Comparison of ENCODE assay signal across 8 cellular contexts in genomic region chr12:93569656-93570551, GRCh38. TPM values are rescaled to one million over a fixed set of nuclear protein-coding genes. Genes with fewer than 3 reads are reported as not detected.
A peak's percentile ranks its signal among the peaks of the same experiment; 100 is the strongest.
DNase-seq lines count a peak whose midpoint lies in the region; TF ChIP-seq lines count a peak whose summit lies in the region.

No MANE protein-coding gene starts in this region.

- peak overlapping the region; percentile 82 for H3K4me3 Mint-ChIP-seq in Caco-2 (ENCODE audit: unreplicated experiment)
- H3K4me3 Mint-ChIP-seq in activated naive CD4-positive, alpha-beta T cell treated with anti-CD3 and anti-CD28 coated beads, Interleukin-2, amount 10 ng/mL, durations not matched to agents 7 days and 5 days: peak overlapping the region; percentile 81

- H3K27me3 ChIP-seq in Caco-2 (replicated peaks; ENCODE audit: control insufficient read depth, insufficient read depth, low read length) (no peaks in the 10 kb centered on the region), suprapubic skin (peaks cover 19% of the 10 kb centered on the region)

- H3K36me3 Mint-ChIP-seq in Caco-2 (ENCODE audit: insufficient read depth, unreplicated experiment): peaks cover 55% of the 10 kb centered on the region
- H3K36me3 Mint-ChIP-seq in activated naive CD4-positive, alpha-beta T cell treated with anti-CD3 and anti-CD28 coated beads, Interleukin-2, amount 10 ng/mL, durations not matched to agents 7 days and 5 days: peaks cover 54% of the 10 kb centered on the region

- TF ChIP-seq EP300 in suprapubic skin (IDR thresholded peaks at IDR 0.05): no peak

- DNase-seq in Caco-2 (peak; percentile 88 to 89), GM20000 (ENCODE audit: low spot score) (peak; percentile 88), HuH-7.5 (ENCODE audit: low spot score) (peak; percentile 86), RWPE1 (ENCODE audit: low spot score) (peak; percentile 91), germinal center (ENCODE audit: low spot score) (peak; percentile 79), nucleus accumbens (lab: John Stamatoyannopoulos, UW) (peak in 52 of 56 donors; percentile 8 to 88 (median 58)), suprapubic skin (ENCODE audit: low spot score in 2 of 2) (peak; percentile 91 to 93)
- DNase-seq in activated naive CD4-positive, alpha-beta T cell treated with anti-CD3 and anti-CD28 coated beads, Interleukin-2, amount 10 ng/mL, durations not matched to agents 7 days and 5 days: peak; percentile 89

- POLR2A ChIA-PET in Caco-2 (lab: Charles Lee) (interaction anchor here (0.6 to 1.0 kb wide), 4 partner anchors 57 to 532 kb away, joined by 3 to 5 read pairs (median 3); no protein-coding TSS in a partner anchor), RWPE1 (lab: Yijun Ruan, JAX; ENCODE audit: low non-redundant PET) (interaction anchor here (0.9 to 1.4 kb wide), 2 partner anchors 168 to 532 kb away, joined by 3 read pairs; no protein-coding TSS in a partner anchor)

- WGBS in suprapubic skin: 1% methylated on average over 44 of the region's 60 CpGs

- H3K27ac Mint-ChIP-seq in Caco-2 (ENCODE audit: unreplicated experiment): peak overlapping the region; percentile 94
- H3K27ac Mint-ChIP-seq in activated naive CD4-positive, alpha-beta T cell treated with anti-CD3 and anti-CD28 coated beads, Interleukin-2, amount 10 ng/mL, durations not matched to agents 7 days and 5 days: peak overlapping the region; percentile 93

- CTCF ChIA-PET in Caco-2 (lab: Charles Lee): interaction anchor here (0.5 to 1.8 kb wide), 16 partner anchors 12 to 531 kb away, joined by 3 to 29 read pairs (median 4); no protein-coding TSS in a partner anchor
- CTCF ChIA-PET in RWPE1 (lab: Yijun Ruan, JAX): interaction anchor here (0.5 to 4.7 kb wide), 18 partner anchors 21 to 860 kb away, joined by 3 to 57 read pairs (median 4); no protein-coding TSS in a partner anchor
- CTCF ChIA-PET in activated naive CD4-positive, alpha-beta T cell treated with anti-CD3 and anti-CD28 coated beads, Interleukin-2, amount 10 ng/mL, durations not matched to agents 7 days and 5 days (lab: Charles Lee): interaction anchor here (0.7 to 9.4 kb wide), 21 partner anchors 10 to 582 kb away, joined by 3 to 114 read pairs (median 4); partner anchors contain the start of gene CRADD

- peak; percentile 90 to 91 for TF ChIP-seq CTCF in Caco-2 (IDR thresholded peaks at IDR 0.05; ENCODE audit: insufficient read depth in 1 of 2, low read depth in 1 of 2, low read length in 1 of 2, severe bottlenecking in 1 of 2, unreplicated experiment in 1 of 2)
- peak; percentile 65 for TF ChIP-seq CTCF in GM20000 (IDR thresholded peaks at IDR 0.05; ENCODE audit: extremely low read depth, missing control alignments)
- TF ChIP-seq CTCF in RWPE1 (conservative IDR thresholded peaks at IDR 0.05; ENCODE audit: low read depth): peak; percentile 80
- peak; percentile 53 to 80 for TF ChIP-seq CTCF in suprapubic skin (IDR thresholded peaks at IDR 0.05)

- H3K9me3 ChIP-seq in Caco-2 (no peaks in the 10 kb centered on the region), suprapubic skin (no peaks in the 10 kb centered on the region)

- no peaks in the 10 kb centered on the region for H3K27me3 Mint-ChIP-seq in Caco-2 (ENCODE audit: insufficient read depth, unreplicated experiment)
- peaks cover 18% of the 10 kb centered on the region for H3K27me3 Mint-ChIP-seq in activated naive CD4-positive, alpha-beta T cell treated with anti-CD3 and anti-CD28 coated beads, Interleukin-2, amount 10 ng/mL, durations not matched to agents 7 days and 5 days

- H3K27ac ChIP-seq in RWPE1 (peak overlapping the region; percentile 88), suprapubic skin (peak overlapping the region; percentile 85)

- intact Hi-C loops in Caco-2 (cut with micrococcal nuclease; ENCODE audit: unreplicated experiment): loop anchor here (1.0 to 5.0 kb wide), 6 partner anchors 128 to 532 kb away; no protein-coding TSS in a partner anchor

- H3K4me3 ChIP-seq in Caco-2 (ENCODE audit: low read depth, low read length): peak overlapping the region; percentile 49
- peak overlapping the region; percentile 73 for H3K4me3 ChIP-seq in suprapubic skin

- H3K4me1 ChIP-seq in Caco-2 (peaks cover 12% of the 10 kb centered on the region), suprapubic skin (peaks cover 48% of the 10 kb centered on the region)

- BruUV-seq in Caco-2 (replicated peaks; lab: Mats Ljungman, UMichigan): no TSS peak

- no peaks in the 10 kb centered on the region for H3K9me3 Mint-ChIP-seq in Caco-2 (ENCODE audit: unreplicated experiment)
- H3K9me3 Mint-ChIP-seq in activated naive CD4-positive, alpha-beta T cell treated with anti-CD3 and anti-CD28 coated beads, Interleukin-2, amount 10 ng/mL, durations not matched to agents 7 days and 5 days: no peaks in the 10 kb centered on the region

- no peak for TF ChIP-seq POLR2A in suprapubic skin (IDR thresholded peaks at IDR 0.05)

- H3K4me1 Mint-ChIP-seq in Caco-2 (ENCODE audit: low read depth, unreplicated experiment): peaks cover 23% of the 10 kb centered on the region
- peaks cover 39% of the 10 kb centered on the region for H3K4me1 Mint-ChIP-seq in activated naive CD4-positive, alpha-beta T cell treated with anti-CD3 and anti-CD28 coated beads, Interleukin-2, amount 10 ng/mL, durations not matched to agents 7 days and 5 days

- no peaks in the 10 kb centered on the region for H3K36me3 ChIP-seq in Caco-2 (ENCODE audit: control insufficient read depth, insufficient read depth, low read length)
- H3K36me3 ChIP-seq in suprapubic skin: no peaks in the 10 kb centered on the region

RNA-seq across cellular contexts. Expression of gene SOCS2, which starts 2.6 kb away (rescaled TPM):
- total RNA-seq in Caco-2 (2022) (95.4 and 96.6 TPM in 2 replicates), suprapubic skin (10 to 100 TPM in 2 of 4 donors, 1 to 10 TPM in 2; 6.6 to 16.7 (median 10.2) TPM)

Comparison
In these comparisons a context has a peak if more than half of its experiments do, and no peak if none do; other contexts are left out.
1. Peak in every context shown above with its lines: DNase-seq, H3K4me3 ChIP-seq and H3K27ac ChIP-seq.